ENCODE assay signal across 15 cellular contexts in the genomic region with DNA sequence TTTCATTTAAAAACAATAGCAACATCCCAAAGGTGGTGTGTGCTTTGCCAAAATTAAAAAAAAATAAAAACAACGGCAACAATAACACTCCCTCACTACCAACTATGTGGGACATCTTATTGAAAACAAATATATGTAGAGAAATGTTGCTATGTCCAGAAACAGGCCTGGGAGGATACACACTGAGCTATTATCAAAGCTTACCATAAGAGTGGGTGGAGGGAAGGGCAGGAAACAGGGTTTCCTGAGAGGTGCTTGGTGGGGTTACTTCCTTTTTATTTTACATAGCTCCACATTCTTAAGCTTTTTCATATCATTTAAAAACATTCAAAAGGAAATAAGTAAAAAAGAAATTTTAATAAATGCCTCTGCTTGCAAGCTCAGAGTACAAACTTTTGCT.
DNase-seq lines count a peak whose midpoint lies in the region; ATAC-seq and TF ChIP-seq lines count a peak whose summit lies in the region.
"Had no signal": no experiment of that assay in that cellular context is flagged by ENCODE, and none has a peak within 500 bp of the region (broad histone marks: within the 10 kb centered on the region; RNA-seq: fewer than 3 reads in every experiment).

No MANE protein-coding gene starts in this region.

- in situ Hi-C loops in GM23248 (cut with MboI), result no loop called here

- no peaks in the 10 kb centered on the region for H3F3A ChIP-seq in GM23248 (ENCODE audit: insufficient read depth)

- no peaks in the 10 kb centered on the region for H3K79me2 ChIP-seq in GM23248 (ENCODE audit: insufficient read depth)

- no peak overlapping the region for H3K4me2 ChIP-seq in GM23248 (ENCODE audit: unreplicated experiment)

- H3K4me3 ChIP-seq in lower lobe of right lung, result no peak overlapping the region
- no peak overlapping the region for H3K4me3 ChIP-seq in GM23248
- H3K4me3 ChIP-seq: adrenal gland had no signal

- H3K9ac ChIP-seq in GM23248, result no peak overlapping the region

- H3K4me1 ChIP-seq in lower lobe of right lung, result peaks cover 47% of the 10 kb centered on the region
- peaks cover 12% of the 10 kb centered on the region; the same call in 1 of the 2 replicates for H3K4me1 ChIP-seq in GM23248 (ENCODE audit: insufficient read depth)
- H3K4me1 ChIP-seq in foreskin keratinocyte, result peaks cover 18% of the 10 kb centered on the region
- H3K4me1 ChIP-seq: adrenal gland had no signal

- no peak overlapping the region for H2AFZ ChIP-seq in GM23248

- H3K27ac ChIP-seq in lower lobe of right lung (peak overlapping the region; percentile 47), GM23248 (no peak overlapping the region), foreskin keratinocyte (no peak overlapping the region)

- DNase-seq in GF-D8 (lab: John Stamatoyannopoulos, UW), result peak; percentile 26
- DNase-seq in MV-4-11 (lab: John Stamatoyannopoulos, UW), result peak; percentile 24
- DNase-seq in central memory CD4-positive, alpha-beta T cell, result peak; percentile 3
- no peak for DNase-seq in lower lobe of right lung
- no peak for DNase-seq in GM23248
- no peak for DNase-seq in GM10266 (ENCODE audit: extremely low spot score)
- DNase-seq in foreskin keratinocyte, result no peak
- no peak for DNase-seq in Ammon's horn (ENCODE audit: low spot score)
- DNase-seq: activated CD8-positive, alpha-beta memory T cell treated with anti-CD3 and anti-CD28 coated beads for 24 hours; adrenal gland; effector CD4-positive, alpha-beta T cell; hippocampal formation; NCI-H1105; NCI-H69 had no signal

- ATAC-seq in lower lobe of right lung (peak; percentile 48 to 51), foreskin keratinocyte (no peak)
- ATAC-seq: sciatic nerve had no signal

- 93 to 100% methylated on average over 1 of the region's 1 CpG for WGBS in GM23248 (ENCODE audit: low coverage in 1 of 2, low lambda C conversion rate in 2 of 2, missing lambda C conversion rate in 2 of 2), 2 experiments

- no peaks in the 10 kb centered on the region for H3K9me2 ChIP-seq in GM23248 (ENCODE audit: insufficient read depth)

- H3K36me3 ChIP-seq in lower lobe of right lung (peaks cover 89% of the 10 kb centered on the region), GM23248 (ENCODE audit: low read depth) (0 out of 2 replicates have a peak, but pooled peaks cover 4% of the 10 kb centered on the region)

- TF ChIP-seq CTCF in lower lobe of right lung (IDR thresholded peaks at IDR 0.05) (no peak), GM10266 (IDR thresholded peaks at IDR 0.05; ENCODE audit: control insufficient read depth, insufficient read depth, low read depth, missing control alignments) (no peak), foreskin keratinocyte (conservative IDR thresholded peaks at IDR 0.05) (no peak)

- H3K27me3 ChIP-seq in lower lobe of right lung (ENCODE audit: low read depth), result no peaks in the 10 kb centered on the region
- no peaks in the 10 kb centered on the region for H3K27me3 ChIP-seq in GM23248 (replicated peaks; ENCODE audit: insufficient read depth)
- no peaks in the 10 kb centered on the region for H3K27me3 ChIP-seq in foreskin keratinocyte
- H3K27me3 ChIP-seq: adrenal gland had no signal

- H3K9me3 ChIP-seq in lower lobe of right lung (no peaks in the 10 kb centered on the region), GM23248 (ENCODE audit: low read depth) (no peaks in the 10 kb centered on the region)
- H3K9me3 ChIP-seq: adrenal gland had no signal

- intact Hi-C loops in lower lobe of right lung (cut with DNase I), result no loop called here

- no peaks in the 10 kb centered on the region for H4K20me1 ChIP-seq in GM23248 (ENCODE audit: insufficient read depth)

Comparison
In these comparisons a context has a peak if more than half of its experiments do, and no peak if none do; other contexts are left out.
1. DNase-seq: peak in GF-D8 (single experiment), MV-4-11 (single experiment) and central memory CD4-positive, alpha-beta T cell (single experiment); none in lower lobe of right lung (single experiment), GM23248 (single experiment), GM10266 (single experiment), foreskin keratinocyte (0 of 2) and Ammon's horn (single experiment).